26 cellular contexts compared by ENCODE assay signal in the genomic region with DNA sequence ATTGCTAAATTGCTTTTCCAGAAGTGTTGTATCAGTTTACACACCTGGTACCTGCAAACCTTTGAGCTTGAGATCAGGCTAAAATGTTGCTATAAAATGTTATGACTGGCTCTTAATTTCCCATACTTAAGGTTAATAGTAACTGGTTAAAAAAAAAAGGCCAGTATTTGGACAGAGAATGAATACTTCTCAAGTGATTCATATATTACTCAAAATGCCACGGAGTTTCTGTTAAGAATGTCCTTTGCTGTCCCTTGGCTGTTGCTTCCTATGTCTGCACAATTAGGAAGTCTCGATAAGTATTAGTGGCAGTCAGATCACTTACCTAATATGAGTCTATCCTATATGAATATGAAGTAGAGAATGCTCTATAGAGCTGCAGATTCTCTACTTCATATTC.
DNase-seq lines count a peak whose midpoint lies in the region; ATAC-seq, FAIRE-seq and TF ChIP-seq lines count a peak whose summit lies in the region.
"Had no signal": no experiment of that assay in that cellular context is flagged by ENCODE, and none has a peak within 500 bp of the region (broad histone marks: within the 10 kb centered on the region; RNA-seq: fewer than 3 reads in every experiment).

No MANE protein-coding gene starts in this region.

- ATAC-seq in stimulated activated effector memory CD8-positive, alpha-beta T cell treated with anti-CD3 and anti-CD28 coated beads, Interleukin-12 subunit alpha, Interleukin-12 subunit beta, amount 100 ng/mL, for 72 hours: no peak
- ATAC-seq in HG03196 (IDR thresholded peaks at IDR 0.05; ENCODE audit: unreplicated experiment): no peak
- ATAC-seq: activated naive CD8-positive, alpha-beta T cell treated with anti-CD3 and anti-CD28 coated beads, Interleukin-2, amount 50 U/mL, for 24 hours; left colon; WTC11 had no signal

- no peaks in the 10 kb centered on the region for H3K36me3 ChIP-seq in bronchial epithelial cell (ENCODE audit: control insufficient read depth, insufficient read depth, low read length)
- H3K36me3 ChIP-seq: BLaER1 treated with 17β-estradiol and CSF1 and Interleukin-3, amounts not matched to agents 10 nM and 100 nM; tibial nerve had no signal

- H3K4me1 Mint-ChIP-seq in stimulated activated effector memory CD8-positive, alpha-beta T cell treated with anti-CD3 and anti-CD28 coated beads, Interleukin-12 subunit alpha, Interleukin-12 subunit beta, amount 100 ng/mL, for 72 hours: no peaks in the 10 kb centered on the region
- H3K4me1 Mint-ChIP-seq in T-helper 2 cell treated with Interferon-gamma antibody and Interleukin-4, amounts not matched to agents 5 μg/mL and 100 μg/mL, for 36 hours (ENCODE audit: low read depth): no peaks in the 10 kb centered on the region
- H3K4me1 Mint-ChIP-seq: activated naive CD8-positive, alpha-beta T cell treated with anti-CD3 and anti-CD28 coated beads, Interleukin-2, amount 50 U/mL, for 24 hours; naive B cell had no signal

- no peak overlapping the region for H3K4me3 Mint-ChIP-seq in stimulated activated effector memory CD8-positive, alpha-beta T cell treated with anti-CD3 and anti-CD28 coated beads, Interleukin-12 subunit alpha, Interleukin-12 subunit beta, amount 100 ng/mL, for 72 hours
- no peak overlapping the region for H3K4me3 Mint-ChIP-seq in T-helper 2 cell treated with Interferon-gamma antibody and Interleukin-4, amounts not matched to agents 5 μg/mL and 100 μg/mL, for 36 hours
- H3K4me3 Mint-ChIP-seq: activated CD4-positive, alpha-beta memory T cell treated with anti-CD3 and anti-CD28 coated beads for 36 hours; activated naive CD8-positive, alpha-beta T cell treated with anti-CD3 and anti-CD28 coated beads, Interleukin-2, amount 50 U/mL, for 24 hours; naive B cell; stimulated activated naive CD8-positive, alpha-beta T cell treated with anti-CD3 and anti-CD28 coated beads, Interleukin-15, Interleukin-2, amounts not matched to agents 100 ng/mL and 50 ng/mL, for 24 hours; WTC11 had no signal

- FAIRE-seq in bronchial epithelial cell (lab: Jason Lieb, UNC) (no peak), GM19239 (lab: Jason Lieb, UNC) (no peak)

- no peak overlapping the region for H3K4me3 ChIP-seq in AG09309 (ENCODE audit: control insufficient read depth, low read depth, low read length)
- H3K4me3 ChIP-seq in bronchial epithelial cell (ENCODE audit: low read depth, low read length): no peak overlapping the region
- H3K4me3 ChIP-seq: BLaER1 treated with 17β-estradiol and CSF1 and Interleukin-3, amounts not matched to agents 10 nM and 100 nM; dorsolateral prefrontal cortex; tibial nerve had no signal

- H3K9me3 Mint-ChIP-seq in stimulated activated effector memory CD8-positive, alpha-beta T cell treated with anti-CD3 and anti-CD28 coated beads, Interleukin-12 subunit alpha, Interleukin-12 subunit beta, amount 100 ng/mL, for 72 hours: peaks cover 5% of the 10 kb centered on the region
- H3K9me3 Mint-ChIP-seq in T-helper 2 cell treated with Interferon-gamma antibody and Interleukin-4, amounts not matched to agents 5 μg/mL and 100 μg/mL, for 36 hours: no peaks in the 10 kb centered on the region
- H3K9me3 Mint-ChIP-seq: activated naive CD8-positive, alpha-beta T cell treated with anti-CD3 and anti-CD28 coated beads, Interleukin-2, amount 50 U/mL, for 24 hours; stimulated activated naive CD8-positive, alpha-beta T cell treated with anti-CD3 and anti-CD28 coated beads, Interleukin-15, Interleukin-2, amounts not matched to agents 100 ng/mL and 50 ng/mL, for 24 hours had no signal

- no peak overlapping the region for H3K27ac Mint-ChIP-seq in stimulated activated effector memory CD8-positive, alpha-beta T cell treated with anti-CD3 and anti-CD28 coated beads, Interleukin-12 subunit alpha, Interleukin-12 subunit beta, amount 100 ng/mL, for 72 hours
- H3K27ac Mint-ChIP-seq in T-helper 2 cell treated with Interferon-gamma antibody and Interleukin-4, amounts not matched to agents 5 μg/mL and 100 μg/mL, for 36 hours: no peak overlapping the region
- H3K27ac Mint-ChIP-seq: activated CD4-positive, alpha-beta memory T cell treated with anti-CD3 and anti-CD28 coated beads for 36 hours; activated naive CD8-positive, alpha-beta T cell treated with anti-CD3 and anti-CD28 coated beads, Interleukin-2, amount 50 U/mL, for 24 hours; naive B cell; stimulated activated naive CD8-positive, alpha-beta T cell treated with anti-CD3 and anti-CD28 coated beads, Interleukin-15, Interleukin-2, amounts not matched to agents 100 ng/mL and 50 ng/mL, for 24 hours; WTC11 had no signal

- no peaks in the 10 kb centered on the region for H3K27me3 Mint-ChIP-seq in T-helper 2 cell treated with Interferon-gamma antibody and Interleukin-4, amounts not matched to agents 5 μg/mL and 100 μg/mL, for 36 hours (ENCODE audit: low read depth)
- H3K27me3 Mint-ChIP-seq: activated CD4-positive, alpha-beta memory T cell treated with anti-CD3 and anti-CD28 coated beads for 36 hours; activated naive CD8-positive, alpha-beta T cell treated with anti-CD3 and anti-CD28 coated beads, Interleukin-2, amount 50 U/mL, for 24 hours; stimulated activated naive CD8-positive, alpha-beta T cell treated with anti-CD3 and anti-CD28 coated beads, Interleukin-15, Interleukin-2, amounts not matched to agents 100 ng/mL and 50 ng/mL, for 24 hours had no signal

- no peaks in the 10 kb centered on the region for H3K27me3 ChIP-seq in bronchial epithelial cell (ENCODE audit: control insufficient read depth, insufficient read depth, low read length)
- H3K27me3 ChIP-seq: BLaER1 treated with 17β-estradiol and CSF1 and Interleukin-3, amounts not matched to agents 10 nM and 100 nM; tibial nerve had no signal

- H3K36me3 Mint-ChIP-seq in stimulated activated effector memory CD8-positive, alpha-beta T cell treated with anti-CD3 and anti-CD28 coated beads, Interleukin-12 subunit alpha, Interleukin-12 subunit beta, amount 100 ng/mL, for 72 hours: no peaks in the 10 kb centered on the region
- H3K36me3 Mint-ChIP-seq in T-helper 2 cell treated with Interferon-gamma antibody and Interleukin-4, amounts not matched to agents 5 μg/mL and 100 μg/mL, for 36 hours (ENCODE audit: low read depth): no peaks in the 10 kb centered on the region
- H3K36me3 Mint-ChIP-seq: activated CD4-positive, alpha-beta memory T cell treated with anti-CD3 and anti-CD28 coated beads for 36 hours; naive B cell; WTC11 had no signal

- no peak for TF ChIP-seq CTCF in AG09309 (IDR thresholded peaks at IDR 0.05; ENCODE audit: control insufficient read depth, insufficient read depth, low read depth, low read length, missing control alignments)
- no peak for TF ChIP-seq CTCF in bronchial epithelial cell (IDR thresholded peaks at IDR 0.05; ENCODE audit: insufficient read depth, low read length, severe bottlenecking)

- DNase-seq in AG09309 (ENCODE audit: low read depth) (peak; percentile 21), M059J (ENCODE audit: low read depth) (peak; percentile 51), bronchial epithelial cell (ENCODE audit: low read depth) (peak; percentile 46), iris pigment epithelial cell (ENCODE audit: low read depth) (peak; percentile 14), GM19239 (ENCODE audit: insufficient read length, low spot score) (no peak)
- DNase-seq in stimulated activated effector memory CD8-positive, alpha-beta T cell treated with anti-CD3 and anti-CD28 coated beads, Interleukin-12 subunit alpha, Interleukin-12 subunit beta, amount 100 ng/mL, for 72 hours (ENCODE audit: low spot score in 2 of 2): no peak
- DNase-seq in T-helper 2 cell treated with Interferon-gamma antibody and Interleukin-4, amounts not matched to agents 5 μg/mL and 100 μg/mL, for 36 hours (ENCODE audit: low spot score): no peak
- DNase-seq: activated CD4-positive, alpha-beta memory T cell treated with anti-CD3 and anti-CD28 coated beads for 36 hours; activated gamma-delta T cell; activated naive CD8-positive, alpha-beta T cell treated with anti-CD3 and anti-CD28 coated beads, Interleukin-2, amount 50 U/mL, for 24 hours; caudate nucleus; dorsolateral prefrontal cortex; H7; KBM-7; left colon; mesenchymal stem cell; MV-4-11; naive B cell; NCI-H526; stimulated activated CD4-positive, alpha-beta T cell treated with anti-CD3 and anti-CD28 coated beads, Interleukin-4, amount 100 ng/mL, for 4 hours; T-helper 9 cell had no signal

Comparison
In these comparisons a context has a peak if more than half of its experiments do, and no peak if none do; other contexts are left out.
1. DNase-seq: peak in AG09309 (single experiment), M059J (single experiment), bronchial epithelial cell (single experiment) and iris pigment epithelial cell (single experiment); none in stimulated activated effector memory CD8-positive, alpha-beta T cell treated with anti-CD3 and anti-CD28 coated beads, Interleukin-12 subunit alpha, Interleukin-12 subunit beta, amount 100 ng/mL, for 72 hours (0 of 2), T-helper 2 cell treated with Interferon-gamma antibody and Interleukin-4, amounts not matched to agents 5 μg/mL and 100 μg/mL, for 36 hours (single experiment) and GM19239 (single experiment).